9 cellular contexts compared by ENCODE assay signal in genomic region chr6:2760882-2761842, GRCh38. TPM values are rescaled to one million over a fixed set of nuclear protein-coding genes. Genes with fewer than 3 reads are reported as not detected.
DNase-seq lines count a peak whose midpoint lies in the region; ATAC-seq lines count a peak whose summit lies in the region.
"Had no signal": no experiment of that assay in that cellular context is flagged by ENCODE, and none has a peak within 500 bp of the region (broad histone marks: within the 10 kb centered on the region; RNA-seq: fewer than 3 reads in every experiment).

No MANE protein-coding gene starts in this region.

- H3K27ac ChIP-seq in epithelial cell of prostate = peak overlapping the region; percentile 62
- H3K27ac ChIP-seq: uterus had no signal

- ATAC-seq in activated T-cell treated with anti-CD3 and anti-CD28 coated beads, Interleukin-2, amount 50 U/mL, for 4 hours = no peak
- ATAC-seq in stimulated activated naive CD8-positive, alpha-beta T cell treated with anti-CD3 and anti-CD28 coated beads, Interleukin-15, amount 100 ng/mL, for 72 hours = no peak
- no peak for ATAC-seq in HG03378 (IDR thresholded peaks at IDR 0.05; ENCODE audit: unreplicated experiment)

- peak overlapping the region in 1 of 2 donors; percentile 59 for H3K27ac Mint-ChIP-seq in stimulated activated naive CD8-positive, alpha-beta T cell treated with anti-CD3 and anti-CD28 coated beads, Interleukin-15, amount 100 ng/mL, for 72 hours

- peaks cover 16% of the 10 kb centered on the region for H3K4me1 Mint-ChIP-seq in activated T-cell treated with anti-CD3 and anti-CD28 coated beads, Interleukin-2, amount 50 U/mL, for 4 hours (ENCODE audit: low read depth)
- peaks cover 24% of the 10 kb centered on the region for H3K4me1 Mint-ChIP-seq in stimulated activated naive CD8-positive, alpha-beta T cell treated with anti-CD3 and anti-CD28 coated beads, Interleukin-15, amount 100 ng/mL, for 72 hours

- H3K27me3 Mint-ChIP-seq in activated T-cell treated with anti-CD3 and anti-CD28 coated beads, Interleukin-2, amount 50 U/mL, for 4 hours (ENCODE audit: low read depth) = peaks cover 4% of the 10 kb centered on the region
- H3K27me3 Mint-ChIP-seq in stimulated activated naive CD8-positive, alpha-beta T cell treated with anti-CD3 and anti-CD28 coated beads, Interleukin-15, amount 100 ng/mL, for 72 hours = no peaks in the 10 kb centered on the region

- no peaks in the 10 kb centered on the region for H3K9me3 Mint-ChIP-seq in activated T-cell treated with anti-CD3 and anti-CD28 coated beads, Interleukin-2, amount 50 U/mL, for 4 hours
- H3K9me3 Mint-ChIP-seq in stimulated activated naive CD8-positive, alpha-beta T cell treated with anti-CD3 and anti-CD28 coated beads, Interleukin-15, amount 100 ng/mL, for 72 hours = no peaks in the 10 kb centered on the region

- H3K36me3 Mint-ChIP-seq in activated T-cell treated with anti-CD3 and anti-CD28 coated beads, Interleukin-2, amount 50 U/mL, for 4 hours (ENCODE audit: insufficient read depth) = no peaks in the 10 kb centered on the region

- H3K4me3 Mint-ChIP-seq in activated T-cell treated with anti-CD3 and anti-CD28 coated beads, Interleukin-2, amount 50 U/mL, for 4 hours = peak overlapping the region; percentile 74
- peak overlapping the region; percentile 69 to 71 for H3K4me3 Mint-ChIP-seq in stimulated activated naive CD8-positive, alpha-beta T cell treated with anti-CD3 and anti-CD28 coated beads, Interleukin-15, amount 100 ng/mL, for 72 hours

- no peak for DNase-seq in activated T-cell treated with anti-CD3 and anti-CD28 coated beads, Interleukin-2, amount 50 U/mL, for 4 hours
- DNase-seq in activated T-cell treated with anti-CD3 and anti-CD28 coated beads, Interleukin-2, amount 50 U/mL, for 48 hours = no peak
- DNase-seq in SKM-1 treated with dmso at 0.1 percent for 144 hours (lab: John Stamatoyannopoulos, UW; ENCODE audit: unreplicated experiment) (peak; percentile 7), epithelial cell of prostate (ENCODE audit: low read depth, low spot score) (peak; percentile 55), NCI-H345 treated with DMSO at 0.1 percent for 48 hours (lab: John Stamatoyannopoulos, UW; ENCODE audit: unreplicated experiment) (no peak), inferior parietal cortex (ENCODE audit: extremely low spot score) (no peak)
- peak in 1 of 2 donors; percentile 26 for DNase-seq in stimulated activated naive CD8-positive, alpha-beta T cell treated with anti-CD3 and anti-CD28 coated beads, Interleukin-15, amount 100 ng/mL, for 72 hours
- DNase-seq: uterus had no signal

RNA-seq across cellular contexts. Expression of gene WRNIP1, which starts 4.0 kb away (rescaled TPM):
- total RNA-seq in activated T-cell treated with anti-CD3 and anti-CD28 coated beads, Interleukin-2, amount 50 U/mL, for 4 hours = 10 to 100 TPM; 44.1 to 52.1 (median 49.0) TPM

RNA-seq across cellular contexts. Expression of gene MYLK4, which starts 10.4 kb away (rescaled TPM):
- under 1 TPM; 0.08 to 0.18 (median 0.11) TPM for total RNA-seq in activated T-cell treated with anti-CD3 and anti-CD28 coated beads, Interleukin-2, amount 50 U/mL, for 4 hours

Comparison
In these comparisons a context has a peak if more than half of its experiments do, and no peak if none do; other contexts are left out.
1. DNase-seq: peak in SKM-1 treated with dmso at 0.1 percent for 144 hours (single experiment) and epithelial cell of prostate (single experiment); none in activated T-cell treated with anti-CD3 and anti-CD28 coated beads, Interleukin-2, amount 50 U/mL, for 4 hours (single experiment), activated T-cell treated with anti-CD3 and anti-CD28 coated beads, Interleukin-2, amount 50 U/mL, for 48 hours (0 of 2), NCI-H345 treated with DMSO at 0.1 percent for 48 hours (single experiment) and inferior parietal cortex (single experiment).